9 cellular contexts compared by ENCODE assay signal in the genomic region with DNA sequence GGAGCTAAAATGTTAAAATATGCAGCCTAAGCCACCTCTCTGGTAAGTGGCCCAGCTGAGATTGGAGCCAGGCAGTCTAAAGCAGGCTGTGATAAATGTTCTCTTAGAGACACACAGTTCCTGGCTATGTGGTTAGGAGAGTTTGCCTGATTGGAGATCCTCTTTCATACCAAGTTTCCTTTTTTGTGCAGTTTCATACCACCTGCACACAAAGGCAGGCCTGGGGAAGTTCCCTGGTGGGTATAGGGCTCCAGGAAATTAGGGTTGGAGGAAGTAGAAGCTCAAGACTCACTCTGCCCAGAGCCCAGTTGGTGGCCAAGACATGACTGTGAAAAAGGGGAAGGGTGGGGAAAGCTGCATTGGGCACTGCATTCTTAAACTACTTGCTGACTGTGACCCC. TPM values are rescaled to one million over a fixed set of nuclear protein-coding genes. Genes with fewer than 3 reads are reported as not detected.
DNase-seq lines count a peak whose midpoint lies in the region; ATAC-seq and TF ChIP-seq lines count a peak whose summit lies in the region.
"Had no signal": no experiment of that assay in that cellular context is flagged by ENCODE, and none has a peak within 500 bp of the region (broad histone marks: within the 10 kb centered on the region; RNA-seq: fewer than 3 reads in every experiment).

No MANE protein-coding gene starts in this region.

- no peak overlapping the region for H3K27ac Mint-ChIP-seq in activated CD4-positive, alpha-beta T cell treated with anti-CD3 and anti-CD28 coated beads for 36 hours
- H3K27ac Mint-ChIP-seq in activated CD8-positive, alpha-beta T cell treated with anti-CD3 and anti-CD28 coated beads, Interleukin-2, amount 10 ng/mL, durations not matched to agents 7 days and 5 days: no peak overlapping the region

- TF ChIP-seq CTCF in tibial artery (IDR thresholded peaks at IDR 0.05): no peak

- intact Hi-C loops in activated CD4-positive, alpha-beta T cell treated with anti-CD3 and anti-CD28 coated beads for 36 hours (cut with DNase I, micrococcal nuclease): no loop called here
- intact Hi-C loops in tibial artery (cut with DNase I; ENCODE audit: low total_unique reads): no loop called here

- peaks cover 15% of the 10 kb centered on the region for H3K4me1 Mint-ChIP-seq in activated CD4-positive, alpha-beta T cell treated with anti-CD3 and anti-CD28 coated beads for 36 hours
- H3K4me1 Mint-ChIP-seq in activated CD8-positive, alpha-beta T cell treated with anti-CD3 and anti-CD28 coated beads, Interleukin-2, amount 10 ng/mL, durations not matched to agents 7 days and 5 days (ENCODE audit: low read depth): peaks cover 21% of the 10 kb centered on the region

- POLR2A ChIA-PET in activated CD4-positive, alpha-beta T cell treated with anti-CD3 and anti-CD28 coated beads for 36 hours (lab: Charles Lee): no interaction called here
- POLR2A ChIA-PET in activated CD8-positive, alpha-beta T cell treated with anti-CD3 and anti-CD28 coated beads, Interleukin-2, amount 10 ng/mL, durations not matched to agents 7 days and 5 days (lab: Charles Lee): no interaction called here

- H3K36me3 Mint-ChIP-seq in activated CD4-positive, alpha-beta T cell treated with anti-CD3 and anti-CD28 coated beads for 36 hours (ENCODE audit: low read depth): no peaks in the 10 kb centered on the region
- no peaks in the 10 kb centered on the region for H3K36me3 Mint-ChIP-seq in activated CD8-positive, alpha-beta T cell treated with anti-CD3 and anti-CD28 coated beads, Interleukin-2, amount 10 ng/mL, durations not matched to agents 7 days and 5 days (ENCODE audit: low read depth)

- no peaks in the 10 kb centered on the region for H3K36me3 ChIP-seq in tibial artery

- H3K9me3 Mint-ChIP-seq in activated CD4-positive, alpha-beta T cell treated with anti-CD3 and anti-CD28 coated beads for 36 hours (ENCODE audit: low read depth): no peaks in the 10 kb centered on the region
- no peaks in the 10 kb centered on the region for H3K9me3 Mint-ChIP-seq in activated CD8-positive, alpha-beta T cell treated with anti-CD3 and anti-CD28 coated beads, Interleukin-2, amount 10 ng/mL, durations not matched to agents 7 days and 5 days (ENCODE audit: insufficient read depth)

- CTCF ChIA-PET in activated CD4-positive, alpha-beta T cell treated with anti-CD3 and anti-CD28 coated beads for 36 hours (lab: Charles Lee): no interaction called here
- CTCF ChIA-PET in activated CD8-positive, alpha-beta T cell treated with anti-CD3 and anti-CD28 coated beads, Interleukin-2, amount 10 ng/mL, durations not matched to agents 7 days and 5 days (lab: Charles Lee): no interaction called here

- H3K27me3 Mint-ChIP-seq in activated CD4-positive, alpha-beta T cell treated with anti-CD3 and anti-CD28 coated beads for 36 hours: no peaks in the 10 kb centered on the region
- no peaks in the 10 kb centered on the region for H3K27me3 Mint-ChIP-seq in activated CD8-positive, alpha-beta T cell treated with anti-CD3 and anti-CD28 coated beads, Interleukin-2, amount 10 ng/mL, durations not matched to agents 7 days and 5 days (ENCODE audit: low read depth)

- H3K9me3 ChIP-seq in tibial artery: no peaks in the 10 kb centered on the region

- no peak for DNase-seq in activated CD4-positive, alpha-beta T cell treated with anti-CD3 and anti-CD28 coated beads for 36 hours
- DNase-seq in activated CD4-positive, alpha-beta T cell treated with anti-CD3 and anti-CD28 coated beads for 1 hour: no peak
- DNase-seq in activated CD8-positive, alpha-beta T cell treated with anti-CD3 and anti-CD28 coated beads, Interleukin-2, amount 10 ng/mL, durations not matched to agents 7 days and 5 days: no peak
- DNase-seq in tibial artery: peak; percentile 25 to 49
- DNase-seq in DMS153 treated with DMSO at 0.1 percent for 48 hours (lab: John Stamatoyannopoulos, UW; ENCODE audit: unreplicated experiment): no peak
- DNase-seq in LoVo (ENCODE audit: low spot score): no peak
- DNase-seq in NCI-H2029 (lab: John Stamatoyannopoulos, UW): no peak
- DNase-seq: retina had no signal

- no peak overlapping the region for H3K27ac ChIP-seq in tibial artery

- peak; percentile 39 for ATAC-seq in activated CD4-positive, alpha-beta T cell treated with anti-CD3 and anti-CD28 coated beads for 36 hours
- ATAC-seq in HG03342 (IDR thresholded peaks at IDR 0.05; ENCODE audit: unreplicated experiment): peak; percentile 70
- peak; percentile 42 for ATAC-seq in activated CD8-positive, alpha-beta T cell treated with anti-CD3 and anti-CD28 coated beads, Interleukin-2, amount 10 ng/mL, durations not matched to agents 7 days and 5 days

- no peak overlapping the region for H3K4me3 ChIP-seq in tibial artery

- H3K4me3 Mint-ChIP-seq in activated CD4-positive, alpha-beta T cell treated with anti-CD3 and anti-CD28 coated beads for 36 hours: no peak overlapping the region
- H3K4me3 Mint-ChIP-seq in activated CD8-positive, alpha-beta T cell treated with anti-CD3 and anti-CD28 coated beads, Interleukin-2, amount 10 ng/mL, durations not matched to agents 7 days and 5 days: no peak overlapping the region

- no peaks in the 10 kb centered on the region for H3K4me1 ChIP-seq in tibial artery

- H3K27me3 ChIP-seq in tibial artery: no peaks in the 10 kb centered on the region

RNA-seq across cellular contexts. Expression of a gene that starts 16.9 kb away (rescaled TPM):
- total RNA-seq in activated CD4-positive, alpha-beta T cell treated with anti-CD3 and anti-CD28 coated beads for 36 hours: not detected
- not detected for total RNA-seq in activated CD8-positive, alpha-beta T cell treated with anti-CD3 and anti-CD28 coated beads, Interleukin-2, amount 10 ng/mL, durations not matched to agents 7 days and 5 days

RNA-seq across cellular contexts. Expression of a gene that starts 50.6 kb away (rescaled TPM):
- total RNA-seq in activated CD4-positive, alpha-beta T cell treated with anti-CD3 and anti-CD28 coated beads for 36 hours: 10 to 100 TPM; 16.1 to 16.8 TPM
- total RNA-seq in activated CD8-positive, alpha-beta T cell treated with anti-CD3 and anti-CD28 coated beads, Interleukin-2, amount 10 ng/mL, durations not matched to agents 7 days and 5 days: 10 to 100 TPM; 15.8 to 16.1 TPM

Comparison
In these comparisons a context has a peak if more than half of its experiments do, and no peak if none do; other contexts are left out.
1. DNase-seq: peak in tibial artery (2 of 2); none in activated CD4-positive, alpha-beta T cell treated with anti-CD3 and anti-CD28 coated beads for 36 hours (single experiment), activated CD4-positive, alpha-beta T cell treated with anti-CD3 and anti-CD28 coated beads for 1 hour (single experiment), activated CD8-positive, alpha-beta T cell treated with anti-CD3 and anti-CD28 coated beads, Interleukin-2, amount 10 ng/mL, durations not matched to agents 7 days and 5 days (single experiment), DMS153 treated with DMSO at 0.1 percent for 48 hours (single experiment), LoVo (single experiment) and NCI-H2029 (single experiment).
2. Peak in every context shown above with its lines, with median percentiles within 50 percentile points of each other: ATAC-seq.